8 cellular contexts compared by ENCODE assay signal in the genomic region with DNA sequence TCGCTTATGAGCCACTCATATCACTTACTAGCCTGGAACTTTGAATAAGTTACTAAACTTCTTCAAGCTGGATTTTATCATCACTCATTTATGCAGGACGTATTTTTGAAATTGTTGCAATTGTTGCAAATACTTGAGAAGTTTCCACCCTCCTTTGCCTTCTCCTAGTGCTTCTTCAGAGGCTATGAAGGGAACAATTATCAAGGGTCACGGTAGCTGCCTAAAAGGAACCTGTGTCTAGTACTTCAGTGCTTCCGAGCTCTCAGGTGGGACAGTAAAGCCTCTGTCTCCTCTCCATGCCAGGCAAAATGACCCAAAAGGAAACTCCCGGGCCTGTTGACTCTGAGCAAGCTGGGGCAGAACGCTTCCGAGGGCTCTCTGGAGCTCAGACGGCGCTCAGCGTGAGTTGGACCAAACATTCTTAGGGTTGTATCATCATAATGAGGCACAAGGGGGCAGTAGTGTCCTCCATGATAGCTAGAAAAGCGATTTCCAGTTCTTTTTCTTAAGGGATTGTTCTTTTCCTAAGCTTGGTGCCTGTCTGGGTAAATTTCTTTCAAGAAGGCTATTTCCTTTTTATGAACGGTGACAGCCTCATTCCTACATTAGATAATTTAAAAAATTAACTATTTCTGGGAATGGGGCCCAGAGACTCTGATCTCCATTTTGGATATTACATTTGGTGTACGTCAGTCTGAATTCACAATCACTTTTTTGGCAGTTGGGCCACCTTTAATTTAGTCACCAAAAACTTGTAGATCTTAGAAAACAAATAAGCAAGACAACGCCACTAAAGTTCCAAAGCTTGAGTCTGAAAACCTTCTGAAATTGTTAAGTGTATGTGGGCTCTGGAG.
A peak's percentile ranks its signal among the peaks of the same experiment; 100 is the strongest.
DNase-seq lines count a peak whose midpoint lies in the region; ATAC-seq and TF ChIP-seq lines count a peak whose summit lies in the region.

No MANE protein-coding gene starts in this region.

- no peak for TF ChIP-seq POLR2A in gastrocnemius medialis (IDR thresholded peaks at IDR 0.05)

- no peak overlapping the region for H3K27ac ChIP-seq in heart right ventricle
- no peak overlapping the region for H3K27ac ChIP-seq in gastrocnemius medialis

- H3K36me3 ChIP-seq in heart right ventricle (no peaks in the 10 kb centered on the region), gastrocnemius medialis (no peaks in the 10 kb centered on the region)

- H3K9me3 ChIP-seq in heart right ventricle (no peaks in the 10 kb centered on the region), gastrocnemius medialis (no peaks in the 10 kb centered on the region)

- no peaks in the 10 kb centered on the region for H3K36me3 Mint-ChIP-seq in activated naive CD8-positive, alpha-beta T cell treated with anti-CD3 and anti-CD28 coated beads, Interleukin-2, amount 50 U/mL, for 24 hours (ENCODE audit: low read depth)

- no peaks in the 10 kb centered on the region for H3K4me1 Mint-ChIP-seq in activated naive CD8-positive, alpha-beta T cell treated with anti-CD3 and anti-CD28 coated beads, Interleukin-2, amount 50 U/mL, for 24 hours

- H3K27ac Mint-ChIP-seq in activated naive CD8-positive, alpha-beta T cell treated with anti-CD3 and anti-CD28 coated beads, Interleukin-2, amount 50 U/mL, for 24 hours = no peak overlapping the region

- DNase-seq in CD1c-positive myeloid dendritic cell (ENCODE audit: extremely low spot score) (peak; percentile 10), NCI-H526 treated with DMSO at 0.1 percent for 48 hours (lab: John Stamatoyannopoulos, UW) (peak; percentile 28), heart right ventricle (peak in 1 of 2 donors; percentile 34), pulmonary artery endothelial cell (ENCODE audit: low read depth, low spot score) (peak; percentile 45), gastrocnemius medialis (no peak)
- peak; percentile 18 for DNase-seq in activated naive CD8-positive, alpha-beta T cell treated with anti-CD3 and anti-CD28 coated beads, Interleukin-2, amount 50 U/mL, for 24 hours

- H3K4me3 Mint-ChIP-seq in activated naive CD8-positive, alpha-beta T cell treated with anti-CD3 and anti-CD28 coated beads, Interleukin-2, amount 50 U/mL, for 24 hours = no peak overlapping the region

- H3K4me3 ChIP-seq in heart right ventricle = no peak overlapping the region
- H3K4me3 ChIP-seq in gastrocnemius medialis = no peak overlapping the region

- H3K4me1 ChIP-seq in heart right ventricle (no peaks in the 10 kb centered on the region), gastrocnemius medialis (no peaks in the 10 kb centered on the region)

- ATAC-seq in GM18868 (IDR thresholded peaks at IDR 0.05; ENCODE audit: unreplicated experiment) = peak; percentile 90
- ATAC-seq in HG03439 (IDR thresholded peaks at IDR 0.05; ENCODE audit: unreplicated experiment) = peak; percentile 82
- ATAC-seq in activated naive CD8-positive, alpha-beta T cell treated with anti-CD3 and anti-CD28 coated beads, Interleukin-2, amount 50 U/mL, for 24 hours = no peak
- peak in 2 of 8 donors; percentile 39 to 47 for ATAC-seq in heart right ventricle
- ATAC-seq in gastrocnemius medialis = no peak

- intact Hi-C loops in heart right ventricle (cut with DNase I) (loop anchor here in 6 of 10 donors (5.0 to 10.0 kb wide), 5 partner anchors 359 to 994 kb away; no protein-coding TSS in a partner anchor), gastrocnemius medialis (cut with DNase I; ENCODE audit: low total_unique reads) (loop anchor here (10.0 kb wide), 1 partner anchor 361 kb away; no protein-coding TSS in a partner anchor)

- 30 to 31% methylated on average over 14 of the region's 14 CpGs for WGBS in heart right ventricle, 2 donors

- in situ Hi-C loops in gastrocnemius medialis (cut with MboI; ENCODE audit: low sequenced_read_pairs in 4 of 4) = loop anchor here in 1 of 4 donors (25.0 kb wide), 2 partner anchors 364 to 989 kb away; no protein-coding TSS in a partner anchor

- peak; percentile 22 to 68 (median 58) for TF ChIP-seq CTCF in heart right ventricle (IDR thresholded peaks at IDR 0.05)
- TF ChIP-seq CTCF in gastrocnemius medialis (IDR thresholded peaks at IDR 0.05 in 4 of 5, conservative IDR thresholded peaks at IDR 0.05 in 1 of 5) = peak in 2 of 5 experiments; percentile 28 to 47

- H3K27me3 Mint-ChIP-seq in activated naive CD8-positive, alpha-beta T cell treated with anti-CD3 and anti-CD28 coated beads, Interleukin-2, amount 50 U/mL, for 24 hours = no peaks in the 10 kb centered on the region

- no peaks in the 10 kb centered on the region for H3K27me3 ChIP-seq in heart right ventricle
- no peaks in the 10 kb centered on the region for H3K27me3 ChIP-seq in gastrocnemius medialis

- peaks cover 4% of the 10 kb centered on the region for H3K9me3 Mint-ChIP-seq in activated naive CD8-positive, alpha-beta T cell treated with anti-CD3 and anti-CD28 coated beads, Interleukin-2, amount 50 U/mL, for 24 hours

Comparison
In these comparisons a context has a peak if more than half of its experiments do, and no peak if none do; other contexts are left out.
1. DNase-seq: peak in CD1c-positive myeloid dendritic cell (single experiment), NCI-H526 treated with DMSO at 0.1 percent for 48 hours (single experiment), activated naive CD8-positive, alpha-beta T cell treated with anti-CD3 and anti-CD28 coated beads, Interleukin-2, amount 50 U/mL, for 24 hours (single experiment) and pulmonary artery endothelial cell (single experiment); none in gastrocnemius medialis (0 of 2).
2. ATAC-seq: peak in GM18868 (single experiment) and HG03439 (single experiment); none in activated naive CD8-positive, alpha-beta T cell treated with anti-CD3 and anti-CD28 coated beads, Interleukin-2, amount 50 U/mL, for 24 hours (single experiment) and gastrocnemius medialis (0 of 2).